In genomic region chr6:144710207-144710606, GRCh38 we compare ENCODE assay signal across 13 cellular contexts.
A peak's percentile ranks its signal among the peaks of the same experiment; 100 is the strongest.
DNase-seq lines count a peak whose midpoint lies in the region; ATAC-seq and TF ChIP-seq lines count a peak whose summit lies in the region.
"Had no signal": no experiment of that assay in that cellular context is flagged by ENCODE, and none has a peak within 500 bp of the region (broad histone marks: within the 10 kb centered on the region; RNA-seq: fewer than 3 reads in every experiment).

No MANE protein-coding gene starts in this region.

- H3K9me2 ChIP-seq in HCT116 (ENCODE audit: insufficient read depth): no peaks in the 10 kb centered on the region

- TF ChIP-seq CTCF in HCT116 (IDR thresholded peaks at IDR 0.05 in 2 of 3, conservative IDR thresholded peaks at IDR 0.05 in 1 of 3; ENCODE audit: borderline replicate concordance in 1 of 3, insufficient read depth in 1 of 3, low read depth in 2 of 3, low read length in 2 of 3): no peak

- H3K4me3 ChIP-seq in HCT116 (replicated peaks in 1 of 2; ENCODE audit: low read depth in 1 of 2, low read length in 2 of 2) (no peak overlapping the region), adipocyte (ENCODE audit: low read length) (no peak overlapping the region), skeletal muscle satellite cell (ENCODE audit: low read length) (no peak overlapping the region)
- no peak overlapping the region for H3K4me3 ChIP-seq in naive thymus-derived CD4-positive, alpha-beta T cell (ENCODE audit: low read length)
- H3K4me3 ChIP-seq: stomach had no signal

- H3K9me3 ChIP-seq in HCT116 (ENCODE audit: control insufficient read depth in 1 of 2, insufficient read depth in 1 of 2, low read depth in 1 of 2, low read length in 2 of 2) (no peaks in the 10 kb centered on the region), adipocyte (ENCODE audit: control insufficient read depth, low read length) (no peaks in the 10 kb centered on the region), skeletal muscle satellite cell (replicated peaks; ENCODE audit: low read length) (no peaks in the 10 kb centered on the region)
- no peaks in the 10 kb centered on the region for H3K9me3 ChIP-seq in naive thymus-derived CD4-positive, alpha-beta T cell (ENCODE audit: control insufficient read depth in 2 of 3, low read length in 3 of 3)
- H3K9me3 ChIP-seq: stomach had no signal

- H3K4me2 ChIP-seq in HCT116 (ENCODE audit: low read length) (peak overlapping the region; percentile 2), skeletal muscle satellite cell (ENCODE audit: low read length) (peak overlapping the region; percentile 26)

- no peak for TF ChIP-seq RAD21 in HCT116 (IDR thresholded peaks at IDR 0.05; ENCODE audit: low read depth)

- CTCF ChIA-PET in HCT116 (lab: Charles Lee): no interaction called here
- CTCF ChIA-PET in naive thymus-derived CD4-positive, alpha-beta T cell (lab: Charles Lee): no interaction called here

- RAD21 ChIA-PET in HCT116 (lab: Charles Lee; ENCODE audit: low non-redundant PET in 1 of 2, low total read pairs in 2 of 2, uncharacterized antibody in 2 of 2, unreplicated experiment in 2 of 2): no interaction called here

- no peaks in the 10 kb centered on the region for H3K36me3 ChIP-seq in HCT116 (ENCODE audit: control insufficient read depth in 1 of 2, insufficient read depth in 2 of 2, low read length in 2 of 2)
- no peaks in the 10 kb centered on the region for H3K36me3 ChIP-seq in adipocyte (ENCODE audit: control insufficient read depth, insufficient read depth, low read length, severe bottlenecking)
- H3K36me3 ChIP-seq in skeletal muscle satellite cell (ENCODE audit: insufficient read depth, low read length): no peaks in the 10 kb centered on the region
- H3K36me3 ChIP-seq in naive thymus-derived CD4-positive, alpha-beta T cell (ENCODE audit: control insufficient read depth in 2 of 3, insufficient read depth in 3 of 3, low read length in 3 of 3): no peaks in the 10 kb centered on the region

- ATAC-seq in HCT116 (peak; percentile 40; the same call in 1 of the 2 replicates), GM18907 (IDR thresholded peaks at IDR 0.05; ENCODE audit: unreplicated experiment) (no peak)
- ATAC-seq in naive thymus-derived CD4-positive, alpha-beta T cell: no peak
- ATAC-seq: activated CD8-positive, alpha-beta memory T cell treated with anti-CD3 and anti-CD28 coated beads, Interleukin-2, amount 10 ng/mL, durations not matched to agents 7 days and 5 days; left colon had no signal

- H3K4me1 ChIP-seq in HCT116 (ENCODE audit: control insufficient read depth in 1 of 2, insufficient read depth in 2 of 2, low read length in 2 of 2) (peaks cover 0 to 14% of the 10 kb centered on the region in 2 experiments; a peak in 2 of 4 replicates), adipocyte (ENCODE audit: control insufficient read depth, insufficient read depth, low read length) (peaks cover 8% of the 10 kb centered on the region), skeletal muscle satellite cell (ENCODE audit: control insufficient read depth, insufficient read depth, low read length) (peaks cover 21% of the 10 kb centered on the region)
- no peaks in the 10 kb centered on the region for H3K4me1 ChIP-seq in naive thymus-derived CD4-positive, alpha-beta T cell (ENCODE audit: control insufficient read depth in 2 of 2, insufficient read depth in 2 of 2, low read length in 2 of 2)
- H3K4me1 ChIP-seq: stomach had no signal

- no peak for TF ChIP-seq POLR2A in HCT116 (IDR thresholded peaks at IDR 0.05; ENCODE audit: borderline replicate concordance, extremely low read depth, insufficient read depth, insufficient read length)

- H2AFZ ChIP-seq in HCT116 (ENCODE audit: low read depth, low read length, poor library complexity, severe bottlenecking): peak overlapping the region; percentile 14

- H3K79me2 ChIP-seq in HCT116 (ENCODE audit: insufficient read depth, low read length): no peaks in the 10 kb centered on the region

- no peak overlapping the region for H3K27ac Mint-ChIP-seq in naive thymus-derived CD4-positive, alpha-beta T cell
- H3K27ac Mint-ChIP-seq: activated CD8-positive, alpha-beta memory T cell treated with anti-CD3 and anti-CD28 coated beads, Interleukin-2, amount 10 ng/mL, durations not matched to agents 7 days and 5 days had no signal

- DNase-seq in HCT116 (ENCODE audit: low read depth, low spot score): no peak
- DNase-seq in adipocyte (ENCODE audit: low read depth): peak; percentile 92
- peak; percentile 90 for DNase-seq in fibroblast of peridontal ligament (ENCODE audit: extremely low read depth)
- DNase-seq in naive thymus-derived CD4-positive, alpha-beta T cell: no peak
- no peak for DNase-seq in activated effector memory CD4-positive, alpha-beta T cell treated with Interleukin-2 at 50 U/mL for 16 hours
- DNase-seq in SIG-M5 (lab: John Stamatoyannopoulos, UW): no peak
- DNase-seq: activated CD8-positive, alpha-beta memory T cell treated with anti-CD3 and anti-CD28 coated beads, Interleukin-2, amount 10 ng/mL, durations not matched to agents 7 days and 5 days; DND-41; left colon; stimulated activated CD4-positive, alpha-beta T cell treated with anti-CD3 and anti-CD28 coated beads, Interleukin-2, amount 100 ng/mL, for 24 hours; stomach had no signal

- no peaks in the 10 kb centered on the region for H3K27me3 ChIP-seq in HCT116 (ENCODE audit: insufficient read depth, low read length)
- no peaks in the 10 kb centered on the region for H3K27me3 ChIP-seq in adipocyte (replicated peaks; ENCODE audit: control insufficient read depth, insufficient read depth, low read length)
- no peaks in the 10 kb centered on the region for H3K27me3 ChIP-seq in skeletal muscle satellite cell (ENCODE audit: control insufficient read depth, insufficient read depth, low read length)
- no peaks in the 10 kb centered on the region for H3K27me3 ChIP-seq in naive thymus-derived CD4-positive, alpha-beta T cell (ENCODE audit: control insufficient read depth in 2 of 2, insufficient read depth in 2 of 2, low read length in 2 of 2)
- H3K27me3 ChIP-seq: stomach had no signal

- no peak overlapping the region for H3K27ac ChIP-seq in HCT116 (ENCODE audit: low read depth, low read length)
- H3K27ac ChIP-seq in naive thymus-derived CD4-positive, alpha-beta T cell (ENCODE audit: low read depth, low read length): no peak overlapping the region
- H3K27ac ChIP-seq: stomach had no signal

- H3K4me3 Mint-ChIP-seq in naive thymus-derived CD4-positive, alpha-beta T cell: no peak overlapping the region
- H3K4me3 Mint-ChIP-seq: activated CD8-positive, alpha-beta memory T cell treated with anti-CD3 and anti-CD28 coated beads, Interleukin-2, amount 10 ng/mL, durations not matched to agents 7 days and 5 days had no signal

- no TSS peak for BruUV-seq in HCT116 (replicated peaks; lab: Mats Ljungman, UMichigan)

- no peaks in the 10 kb centered on the region for H3K9me3 Mint-ChIP-seq in naive thymus-derived CD4-positive, alpha-beta T cell

- H3K4me1 Mint-ChIP-seq in naive thymus-derived CD4-positive, alpha-beta T cell: peaks cover 0 to 17% (median 4%) of the 10 kb centered on the region in 7 donors
- H3K4me1 Mint-ChIP-seq: activated CD8-positive, alpha-beta memory T cell treated with anti-CD3 and anti-CD28 coated beads, Interleukin-2, amount 10 ng/mL, durations not matched to agents 7 days and 5 days had no signal

- intact Hi-C loops in HCT116 (cut with micrococcal nuclease): no loop called here
- intact Hi-C loops in naive thymus-derived CD4-positive, alpha-beta T cell (cut with micrococcal nuclease): no loop called here

- no peak overlapping the region for H3K9ac ChIP-seq in HCT116 (ENCODE audit: low read length)
- no peak overlapping the region for H3K9ac ChIP-seq in adipocyte (ENCODE audit: low read length)
- H3K9ac ChIP-seq in skeletal muscle satellite cell (ENCODE audit: low read depth, low read length): no peak overlapping the region

- no peaks in the 10 kb centered on the region for H3K27me3 Mint-ChIP-seq in naive thymus-derived CD4-positive, alpha-beta T cell
- H3K27me3 Mint-ChIP-seq: activated CD8-positive, alpha-beta memory T cell treated with anti-CD3 and anti-CD28 coated beads, Interleukin-2, amount 10 ng/mL, durations not matched to agents 7 days and 5 days had no signal

- peaks cover 6 to 37% (median 30%) of the 10 kb centered on the region in 5 donors for H3K36me3 Mint-ChIP-seq in naive thymus-derived CD4-positive, alpha-beta T cell

- POLR2A ChIA-PET in HCT116 (lab: Charles Lee): no interaction called here
- POLR2A ChIA-PET in naive thymus-derived CD4-positive, alpha-beta T cell (lab: Charles Lee): no interaction called here

- H4K20me1 ChIP-seq in HCT116 (ENCODE audit: insufficient read depth): no peaks in the 10 kb centered on the region

TF ChIP-seq in HCT116, 20 proteins besides CTCF, POLR2A, EP300 and RAD21 (continues in another document):
- TF ChIP-seq CEBPB (IDR thresholded peaks at IDR 0.05; ENCODE audit: low read depth) (peak; percentile 54), SIN3A (IDR thresholded peaks at IDR 0.05; ENCODE audit: low read depth) (no peak), JUND (IDR thresholded peaks at IDR 0.05) (0 out of 2 replicates have a peak, but pooled peaks have one; percentile 38), TCF7L2 (IDR thresholded peaks at IDR 0.05; ENCODE audit: borderline replicate concordance, extremely low read depth, insufficient read depth, insufficient read length) (no peak), SP1 (IDR thresholded peaks at IDR 0.05; ENCODE audit: low read depth) (peak; percentile 39), EZH2phosphoT487 (IDR thresholded peaks at IDR 0.05; ENCODE audit: borderline replicate concordance) (no peak)

Comparison
In these comparisons a context has a peak if more than half of its experiments do, and no peak if none do; other contexts are left out.
1. DNase-seq: peak in adipocyte (single experiment) and fibroblast of peridontal ligament (single experiment); none in HCT116 (single experiment), naive thymus-derived CD4-positive, alpha-beta T cell (0 of 9), activated effector memory CD4-positive, alpha-beta T cell treated with Interleukin-2 at 50 U/mL for 16 hours (single experiment) and SIG-M5 (single experiment).